ENCODE assay signal across 9 cellular contexts in genomic region chr20:46844965-46845364, GRCh38. TPM values are rescaled to one million over a fixed set of nuclear protein-coding genes. Genes with fewer than 3 reads are reported as not detected.
"Had no signal": no experiment of that assay in that cellular context is flagged by ENCODE, and none has a peak within 500 bp of the region (broad histone marks: within the 10 kb centered on the region; RNA-seq: fewer than 3 reads in every experiment).

No MANE protein-coding gene starts in this region.

- H3K4me2 ChIP-seq: GM23338 had no signal

- H3K4me1 ChIP-seq: HAP-1 had no signal

- H3K4me3 ChIP-seq: GM23338, HAP-1 had no signal

- H3K27me3 Mint-ChIP-seq: IgD-negative memory B cell had no signal

- H2AFZ ChIP-seq: GM23338 had no signal

- H3K4me1 Mint-ChIP-seq: GM23338 had no signal

- H3K36me3 ChIP-seq: HAP-1 had no signal

- H3K4me3 Mint-ChIP-seq: GM23338, HFFc6, IgD-negative memory B cell had no signal

- H3K27ac Mint-ChIP-seq: GM23338, HFFc6, IgD-negative memory B cell had no signal

- ATAC-seq: GM23338, HCT116, HepG2 had no signal

- DNase-seq: H7, HFFc6, KG1 had no signal

- FAIRE-seq: HepG2 had no signal

- H3K9me3 ChIP-seq: HAP-1 had no signal

- H3K9me3 Mint-ChIP-seq: GM23338, HFFc6 had no signal

RNA-seq across cellular contexts. Expression of gene EYA2, which starts 49.7 kb away (rescaled TPM):
- total RNA-seq: HepG2, HT1080 had no signal
- polyA plus RNA-seq: HepG2 had no signal
